In genomic region chr4:25654971-25655963, GRCh38 we compare ENCODE assay signal across 1 cellular context.
TF ChIP-seq lines count a peak whose summit lies in the region.

TSS of gene SLC34A2 (plus strand) at chr4:25655851. CDS start at chr4:25662501, 6,650 bp downstream.

TF ChIP-seq in HepG2, 621 proteins besides CTCF, POLR2A, EP300 and RAD21 (continued from another document):
- 0 out of 2 replicates have a peak, but pooled peaks have one; percentile 32 for TF ChIP-seq TBX2 (CRISPR knock-in tag; IDR thresholded peaks at IDR 0.05; ENCODE audit: borderline replicate concordance)
- TF ChIP-seq ZNF207 (IDR thresholded peaks at IDR 0.05; ENCODE audit: borderline replicate concordance): no peak
- TF ChIP-seq ZNF660 (CRISPR knock-in tag; IDR thresholded peaks at IDR 0.05; ENCODE audit: borderline replicate concordance, low read depth): no peak
- TF ChIP-seq ZNF558 (CRISPR knock-in tag; IDR thresholded peaks at IDR 0.05; ENCODE audit: borderline replicate concordance): no peak
- TF ChIP-seq ZNF567 (CRISPR knock-in tag; IDR thresholded peaks at IDR 0.05; ENCODE audit: borderline replicate concordance): no peak
- no peak for TF ChIP-seq ZFP1 (CRISPR knock-in tag; IDR thresholded peaks at IDR 0.05)
- no peak for TF ChIP-seq GTF2F1 (IDR thresholded peaks at IDR 0.05; ENCODE audit: low read length)
- TF ChIP-seq MAX (IDR thresholded peaks at IDR 0.05): peak; percentile 22; the same call in 1 of the 2 replicates
- no peak for TF ChIP-seq ZNF569 (CRISPR knock-in tag; IDR thresholded peaks at IDR 0.05; ENCODE audit: borderline replicate concordance)
- TF ChIP-seq, protein P1, sequence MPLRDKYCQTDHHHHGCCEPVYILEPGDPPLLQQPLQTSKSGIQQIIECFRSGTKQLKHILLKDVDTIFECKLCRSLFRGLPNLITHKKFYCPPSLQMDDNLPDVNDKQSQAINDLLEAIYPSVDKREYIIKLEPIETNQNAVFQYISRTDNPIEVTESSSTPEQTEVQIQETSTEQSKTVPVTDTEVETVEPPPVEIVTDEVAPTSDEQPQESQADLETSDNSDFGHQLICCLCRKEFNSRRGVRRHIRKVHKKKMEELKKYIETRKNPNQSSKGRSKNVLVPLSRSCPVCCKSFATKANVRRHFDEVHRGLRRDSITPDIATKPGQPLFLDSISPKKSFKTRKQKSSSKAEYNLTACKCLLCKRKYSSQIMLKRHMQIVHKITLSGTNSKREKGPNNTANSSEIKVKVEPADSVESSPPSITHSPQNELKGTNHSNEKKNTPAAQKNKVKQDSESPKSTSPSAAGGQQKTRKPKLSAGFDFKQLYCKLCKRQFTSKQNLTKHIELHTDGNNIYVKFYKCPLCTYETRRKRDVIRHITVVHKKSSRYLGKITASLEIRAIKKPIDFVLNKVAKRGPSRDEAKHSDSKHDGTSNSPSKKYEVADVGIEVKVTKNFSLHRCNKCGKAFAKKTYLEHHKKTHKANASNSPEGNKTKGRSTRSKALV (CRISPR knock-in tag; IDR thresholded peaks at IDR 0.05): peak; percentile 81
- no peak for TF ChIP-seq ZNF180 (CRISPR knock-in tag; IDR thresholded peaks at IDR 0.05; ENCODE audit: borderline replicate concordance, low read depth)
- TF ChIP-seq HNRNPLL (IDR thresholded peaks at IDR 0.05; ENCODE audit: low read depth, low read length, poor library complexity, severe bottlenecking): peak; percentile 55
- TF ChIP-seq RARA (CRISPR knock-in tag; IDR thresholded peaks at IDR 0.05): no peak
- no peak for TF ChIP-seq ZXDC (CRISPR knock-in tag; IDR thresholded peaks at IDR 0.05)
- TF ChIP-seq THAP11 (CRISPR knock-in tag; IDR thresholded peaks at IDR 0.05): no peak
- no peak for TF ChIP-seq ZNF546 (CRISPR knock-in tag; conservative IDR thresholded peaks at IDR 0.05)
- no peak for TF ChIP-seq ATF1 (CRISPR knock-in tag; IDR thresholded peaks at IDR 0.05)
- no peak for TF ChIP-seq SP4 (CRISPR knock-in tag; IDR thresholded peaks at IDR 0.05)
- TF ChIP-seq ZNF777 (CRISPR knock-in tag; IDR thresholded peaks at IDR 0.05): peak; percentile 43; the same call in 1 of the 2 replicates
- TF ChIP-seq, protein P2, sequence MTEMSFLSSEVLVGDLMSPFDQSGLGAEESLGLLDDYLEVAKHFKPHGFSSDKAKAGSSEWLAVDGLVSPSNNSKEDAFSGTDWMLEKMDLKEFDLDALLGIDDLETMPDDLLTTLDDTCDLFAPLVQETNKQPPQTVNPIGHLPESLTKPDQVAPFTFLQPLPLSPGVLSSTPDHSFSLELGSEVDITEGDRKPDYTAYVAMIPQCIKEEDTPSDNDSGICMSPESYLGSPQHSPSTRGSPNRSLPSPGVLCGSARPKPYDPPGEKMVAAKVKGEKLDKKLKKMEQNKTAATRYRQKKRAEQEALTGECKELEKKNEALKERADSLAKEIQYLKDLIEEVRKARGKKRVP (CRISPR knock-in tag; IDR thresholded peaks at IDR 0.05): peak in 1 of 2 experiments; percentile 96; a peak in 2 of 4 replicates
- TF ChIP-seq ZNF572 (CRISPR knock-in tag; IDR thresholded peaks at IDR 0.05): no peak
- no peak for TF ChIP-seq FOXJ3 (CRISPR knock-in tag; IDR thresholded peaks at IDR 0.05; ENCODE audit: borderline replicate concordance)
- TF ChIP-seq NR2C2 (CRISPR knock-in tag; IDR thresholded peaks at IDR 0.05; ENCODE audit: borderline replicate concordance): no peak
- no peak for TF ChIP-seq SIN3B (IDR thresholded peaks at IDR 0.05; ENCODE audit: low read length)
- TF ChIP-seq FIP1L1 (IDR thresholded peaks at IDR 0.05; ENCODE audit: borderline replicate concordance, insufficient read depth, low read depth, low read length): no peak
- TF ChIP-seq, protein P3, sequence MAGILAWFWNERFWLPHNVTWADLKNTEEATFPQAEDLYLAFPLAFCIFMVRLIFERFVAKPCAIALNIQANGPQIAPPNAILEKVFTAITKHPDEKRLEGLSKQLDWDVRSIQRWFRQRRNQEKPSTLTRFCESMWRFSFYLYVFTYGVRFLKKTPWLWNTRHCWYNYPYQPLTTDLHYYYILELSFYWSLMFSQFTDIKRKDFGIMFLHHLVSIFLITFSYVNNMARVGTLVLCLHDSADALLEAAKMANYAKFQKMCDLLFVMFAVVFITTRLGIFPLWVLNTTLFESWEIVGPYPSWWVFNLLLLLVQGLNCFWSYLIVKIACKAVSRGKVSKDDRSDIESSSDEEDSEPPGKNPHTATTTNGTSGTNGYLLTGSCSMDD (CRISPR knock-in tag; IDR thresholded peaks at IDR 0.05): no peak
- TF ChIP-seq ZNF749 (CRISPR knock-in tag; IDR thresholded peaks at IDR 0.05; ENCODE audit: borderline replicate concordance): no peak
- no peak for TF ChIP-seq TIGD3 (CRISPR knock-in tag; IDR thresholded peaks at IDR 0.05; ENCODE audit: borderline replicate concordance)
- TF ChIP-seq, protein P4, sequence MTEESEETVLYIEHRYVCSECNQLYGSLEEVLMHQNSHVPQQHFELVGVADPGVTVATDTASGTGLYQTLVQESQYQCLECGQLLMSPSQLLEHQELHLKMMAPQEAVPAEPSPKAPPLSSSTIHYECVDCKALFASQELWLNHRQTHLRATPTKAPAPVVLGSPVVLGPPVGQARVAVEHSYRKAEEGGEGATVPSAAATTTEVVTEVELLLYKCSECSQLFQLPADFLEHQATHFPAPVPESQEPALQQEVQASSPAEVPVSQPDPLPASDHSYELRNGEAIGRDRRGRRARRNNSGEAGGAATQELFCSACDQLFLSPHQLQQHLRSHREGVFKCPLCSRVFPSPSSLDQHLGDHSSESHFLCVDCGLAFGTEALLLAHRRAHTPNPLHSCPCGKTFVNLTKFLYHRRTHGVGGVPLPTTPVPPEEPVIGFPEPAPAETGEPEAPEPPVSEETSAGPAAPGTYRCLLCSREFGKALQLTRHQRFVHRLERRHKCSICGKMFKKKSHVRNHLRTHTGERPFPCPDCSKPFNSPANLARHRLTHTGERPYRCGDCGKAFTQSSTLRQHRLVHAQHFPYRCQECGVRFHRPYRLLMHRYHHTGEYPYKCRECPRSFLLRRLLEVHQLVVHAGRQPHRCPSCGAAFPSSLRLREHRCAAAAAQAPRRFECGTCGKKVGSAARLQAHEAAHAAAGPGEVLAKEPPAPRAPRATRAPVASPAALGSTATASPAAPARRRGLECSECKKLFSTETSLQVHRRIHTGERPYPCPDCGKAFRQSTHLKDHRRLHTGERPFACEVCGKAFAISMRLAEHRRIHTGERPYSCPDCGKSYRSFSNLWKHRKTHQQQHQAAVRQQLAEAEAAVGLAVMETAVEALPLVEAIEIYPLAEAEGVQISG (CRISPR knock-in tag; IDR thresholded peaks at IDR 0.05): no peak
- no peak for TF ChIP-seq NPAS2 (CRISPR knock-in tag; IDR thresholded peaks at IDR 0.05; ENCODE audit: borderline replicate concordance)
- no peak for TF ChIP-seq NFE2 (CRISPR knock-in tag; IDR thresholded peaks at IDR 0.05)
- no peak for TF ChIP-seq PHB2 (IDR thresholded peaks at IDR 0.05; ENCODE audit: partially characterized antibody)
